23 cellular contexts compared by ENCODE assay signal in the genomic region with DNA sequence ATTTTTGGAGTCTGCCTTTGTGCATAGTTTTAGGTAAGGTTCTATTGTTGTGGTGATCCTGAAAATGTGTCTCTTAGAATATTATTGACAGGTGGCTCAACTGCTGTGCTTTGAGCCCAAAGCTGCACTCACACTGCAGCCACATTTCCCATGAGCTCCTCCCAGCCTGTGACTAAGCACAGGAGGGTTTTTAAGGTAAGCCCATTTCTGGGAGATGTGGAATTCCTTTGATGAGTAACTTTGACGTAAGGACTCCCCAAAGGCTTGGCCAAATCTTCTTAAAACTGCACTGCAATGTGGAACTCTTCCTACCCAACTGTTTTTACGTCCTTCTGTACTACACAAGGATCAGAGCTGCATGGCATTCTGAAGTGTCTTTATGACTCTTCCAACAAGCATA. TPM values are rescaled to one million over a fixed set of nuclear protein-coding genes. Genes with fewer than 3 reads are reported as not detected.
"Had no signal": no experiment of that assay in that cellular context is flagged by ENCODE, and none has a peak within 500 bp of the region (broad histone marks: within the 10 kb centered on the region; RNA-seq: fewer than 3 reads in every experiment).

No MANE protein-coding gene starts in this region.

- H3K27me3 ChIP-seq: adrenal gland, neutrophil, thyroid gland, uterus had no signal

- H3K27ac Mint-ChIP-seq: activated CD4-positive, alpha-beta T cell treated with anti-CD3 and anti-CD28 coated beads for 36 hours; activated CD8-positive, alpha-beta T cell treated with anti-CD3 and anti-CD28 coated beads for 36 hours; brain; natural killer cell; stimulated activated naive B cell treated with anti-CD40 and anti-IgM and Interleukin-4, amounts not matched to agents 10 μg/mL and 1 μg/mL and 100 μg/mL, for 72 hours had no signal

- H3K9me3 ChIP-seq: adrenal gland, neutrophil, thyroid gland had no signal

- H3K36me3 ChIP-seq: adrenal gland, neutrophil, thyroid gland, uterus, WERI-Rb-1 had no signal

- H3K4me3 Mint-ChIP-seq: activated CD4-positive, alpha-beta T cell treated with anti-CD3 and anti-CD28 coated beads for 36 hours; activated CD8-positive, alpha-beta T cell treated with anti-CD3 and anti-CD28 coated beads for 36 hours; activated T-cell treated with anti-CD3 and anti-CD28 coated beads, Interleukin-2, amount 50 U/mL, for 4 hours; brain; natural killer cell; stimulated activated naive B cell treated with anti-CD40 and anti-IgM and Interleukin-4, amounts not matched to agents 10 μg/mL and 1 μg/mL and 100 μg/mL, for 72 hours had no signal

- H3K27ac ChIP-seq: adrenal gland, neutrophil, thyroid gland, uterus, WERI-Rb-1 had no signal

- H3K36me3 Mint-ChIP-seq: brain, natural killer cell had no signal

- H3K9me3 Mint-ChIP-seq: activated CD8-positive, alpha-beta T cell treated with anti-CD3 and anti-CD28 coated beads for 36 hours; activated T-cell treated with anti-CD3 and anti-CD28 coated beads, Interleukin-2, amount 50 U/mL, for 4 hours had no signal

- H3K4me3 ChIP-seq: adrenal gland, thyroid gland, uterus had no signal

- H3K4me1 Mint-ChIP-seq: activated CD4-positive, alpha-beta T cell treated with anti-CD3 and anti-CD28 coated beads for 36 hours; brain; natural killer cell; stimulated activated naive B cell treated with anti-CD40 and anti-IgM and Interleukin-4, amounts not matched to agents 10 μg/mL and 1 μg/mL and 100 μg/mL, for 72 hours had no signal

- DNase-seq: activated CD4-positive, alpha-beta T cell treated with anti-CD3 and anti-CD28 coated beads for 36 hours; activated CD8-positive, alpha-beta T cell treated with anti-CD3 and anti-CD28 coated beads for 36 hours; activated effector memory CD4-positive, alpha-beta T cell treated with Interleukin-2 at 50 U/mL for 16 hours; activated naive CD4-positive, alpha-beta T cell treated with anti-CD3 and anti-CD28 coated beads, Interleukin-2, amount 50 U/mL, for 16 hours; activated T-cell treated with anti-CD3 and anti-CD28 coated beads, Interleukin-2, amount 50 U/mL, for 4 hours; adrenal gland; cortex of kidney; effector memory CD4-positive, alpha-beta T cell; kidney glomerular epithelial cell; mesendoderm; natural killer cell; retina; stimulated activated CD4-positive, alpha-beta T cell treated with anti-CD3 and anti-CD28 coated beads, Interleukin-4, amount 100 ng/mL, for 1 hour; stimulated activated naive B cell treated with anti-CD40 and anti-IgM and Interleukin-4, amounts not matched to agents 10 μg/mL and 1 μg/mL and 100 μg/mL, for 72 hours; T-helper 1 cell; T1000; thyroid gland; uterus; WERI-Rb-1 had no signal

- H3K4me1 ChIP-seq: adrenal gland, thyroid gland, uterus had no signal

- ATAC-seq: activated CD4-positive, alpha-beta T cell treated with anti-CD3 and anti-CD28 coated beads for 36 hours; activated CD8-positive, alpha-beta T cell treated with anti-CD3 and anti-CD28 coated beads for 36 hours; activated T-cell treated with anti-CD3 and anti-CD28 coated beads, Interleukin-2, amount 50 U/mL, for 4 hours; natural killer cell; stimulated activated naive B cell treated with anti-CD40 and anti-IgM and Interleukin-4, amounts not matched to agents 10 μg/mL and 1 μg/mL and 100 μg/mL, for 72 hours had no signal

RNA-seq across cellular contexts. Expression of a gene that starts 20.0 kb away (rescaled TPM):
- total RNA-seq: activated CD4-positive, alpha-beta T cell treated with anti-CD3 and anti-CD28 coated beads for 36 hours; activated CD8-positive, alpha-beta T cell treated with anti-CD3 and anti-CD28 coated beads for 36 hours; activated T-cell treated with anti-CD3 and anti-CD28 coated beads, Interleukin-2, amount 50 U/mL, for 4 hours; adrenal gland; liver; natural killer cell; skeletal muscle tissue; thyroid gland; uterus had no signal
